18 cellular contexts compared by ENCODE assay signal in the genomic region with DNA sequence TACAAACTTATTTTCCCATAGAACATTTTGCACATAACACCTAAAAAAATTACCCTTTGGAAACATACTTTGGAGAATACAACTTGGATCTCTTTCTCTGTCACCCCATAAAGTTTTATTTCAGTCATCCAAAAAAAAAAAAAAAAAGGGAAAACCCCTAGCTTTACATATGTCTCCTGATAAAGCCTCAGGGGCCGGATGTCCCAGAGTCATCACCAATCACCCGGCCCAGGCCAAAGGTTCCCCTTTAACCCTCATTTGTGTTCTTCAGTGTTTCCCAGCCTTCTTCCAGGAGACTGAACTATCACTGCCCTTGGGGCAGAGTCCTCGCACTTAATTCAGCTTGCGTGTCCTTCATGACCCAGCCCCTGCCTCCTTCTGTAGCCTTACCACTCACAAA. TPM values are rescaled to one million over a fixed set of nuclear protein-coding genes. Genes with fewer than 3 reads are reported as not detected.
DNase-seq lines count a peak whose midpoint lies in the region; ATAC-seq and TF ChIP-seq lines count a peak whose summit lies in the region.
"Had no signal": no experiment of that assay in that cellular context is flagged by ENCODE, and none has a peak within 500 bp of the region (broad histone marks: within the 10 kb centered on the region; RNA-seq: fewer than 3 reads in every experiment).

No MANE protein-coding gene starts in this region.

- DNase-seq in left cardiac atrium: peak; percentile 7
- no peak for DNase-seq in heart left ventricle
- no peak for DNase-seq in T-cell
- DNase-seq in chondrocyte (ENCODE audit: low spot score): no peak
- DNase-seq in stimulated activated naive B cell treated with anti-CD40 and anti-IgM and Interleukin-4, amounts not matched to agents 10 μg/mL and 1 μg/mL and 100 μg/mL, for 72 hours: no peak
- DNase-seq in head of caudate nucleus: no peak
- DNase-seq in superior temporal gyrus (ENCODE audit: extremely low spot score): no peak
- DNase-seq: amniotic stem cell, gastrocnemius medialis, GM23248, NCI-H1930, NCI-H526, PC-9, retina had no signal

- H3K4me3 Mint-ChIP-seq in T-cell: no peak overlapping the region
- H3K4me3 Mint-ChIP-seq in chondrocyte (ENCODE audit: unreplicated experiment): no peak overlapping the region
- H3K4me3 Mint-ChIP-seq in stimulated activated naive B cell treated with anti-CD40 and anti-IgM and Interleukin-4, amounts not matched to agents 10 μg/mL and 1 μg/mL and 100 μg/mL, for 72 hours: peak overlapping the region; percentile 22 to 34

- H3K4me1 Mint-ChIP-seq in T-cell (peaks cover 68 to 87% (median 80%) of the 10 kb centered on the region in 3 donors), chondrocyte (ENCODE audit: low read depth) (peaks cover 12% of the 10 kb centered on the region)
- H3K4me1 Mint-ChIP-seq in stimulated activated naive B cell treated with anti-CD40 and anti-IgM and Interleukin-4, amounts not matched to agents 10 μg/mL and 1 μg/mL and 100 μg/mL, for 72 hours: peaks cover 73 to 100% of the 10 kb centered on the region in 2 donors

- peaks cover 0 to 47% (median 9%) of the 10 kb centered on the region in 12 donors for H3K4me1 ChIP-seq in heart left ventricle

- peaks cover 2 to 98% (median 92%) of the 10 kb centered on the region in 9 donors for H3K36me3 ChIP-seq in heart left ventricle

- H3K9me3 Mint-ChIP-seq in T-cell (no peaks in the 10 kb centered on the region), chondrocyte (ENCODE audit: low read depth) (no peaks in the 10 kb centered on the region)
- H3K9me3 Mint-ChIP-seq in stimulated activated naive B cell treated with anti-CD40 and anti-IgM and Interleukin-4, amounts not matched to agents 10 μg/mL and 1 μg/mL and 100 μg/mL, for 72 hours: no peaks in the 10 kb centered on the region

- no peaks in the 10 kb centered on the region for H3K9me3 ChIP-seq in heart left ventricle
- H3K9me3 ChIP-seq: gastrocnemius medialis, thoracic aorta had no signal

- H3K27me3 ChIP-seq in heart left ventricle: no peaks in the 10 kb centered on the region
- H3K27me3 ChIP-seq: gastrocnemius medialis had no signal

- intact Hi-C loops in left cardiac atrium (cut with DNase I): loop anchor here (5.0 kb wide), 3 partner anchors 33 to 113 kb away; no protein-coding TSS in a partner anchor
- intact Hi-C loops in heart left ventricle (cut with DNase I): loop anchor here in 4 of 10 donors (5.0 kb wide), 2 partner anchors 108 to 113 kb away; no protein-coding TSS in a partner anchor
- intact Hi-C loops in head of caudate nucleus (cut with DNase I): loop anchor here (5.0 kb wide), 1 partner anchor 33 kb away; no protein-coding TSS in a partner anchor

- CTCF ChIA-PET in T-cell (lab: Charles Lee): interaction anchor here (0.6 to 8.1 kb wide), 11 partner anchors 11 to 81 kb away, joined by 3 to 137 read pairs (median 4); no protein-coding TSS in a partner anchor

- H3K36me3 Mint-ChIP-seq in T-cell (peaks cover 72% of the 10 kb centered on the region), chondrocyte (ENCODE audit: low read depth) (peaks cover 52% of the 10 kb centered on the region)
- peaks cover 76 to 89% of the 10 kb centered on the region in 2 donors for H3K36me3 Mint-ChIP-seq in stimulated activated naive B cell treated with anti-CD40 and anti-IgM and Interleukin-4, amounts not matched to agents 10 μg/mL and 1 μg/mL and 100 μg/mL, for 72 hours

- POLR2A ChIA-PET in T-cell (lab: Charles Lee): interaction anchor here in 1 of 2 donors (0.7 to 1.4 kb wide), 2 partner anchors 34 to 85 kb away, joined by 3 to 5 read pairs; no protein-coding TSS in a partner anchor

- TF ChIP-seq POLR2A in heart left ventricle (IDR thresholded peaks at IDR 0.05): no peak

- H3K27me3 Mint-ChIP-seq in T-cell: no peaks in the 10 kb centered on the region
- no peaks in the 10 kb centered on the region for H3K27me3 Mint-ChIP-seq in chondrocyte (ENCODE audit: low read depth)
- no peaks in the 10 kb centered on the region for H3K27me3 Mint-ChIP-seq in stimulated activated naive B cell treated with anti-CD40 and anti-IgM and Interleukin-4, amounts not matched to agents 10 μg/mL and 1 μg/mL and 100 μg/mL, for 72 hours

- H3K27ac Mint-ChIP-seq in T-cell (peak overlapping the region; percentile 97), chondrocyte (ENCODE audit: unreplicated experiment) (peak overlapping the region; percentile 17)
- peak overlapping the region; percentile 96 for H3K27ac Mint-ChIP-seq in stimulated activated naive B cell treated with anti-CD40 and anti-IgM and Interleukin-4, amounts not matched to agents 10 μg/mL and 1 μg/mL and 100 μg/mL, for 72 hours

- no peak overlapping the region for H3K4me3 ChIP-seq in heart left ventricle
- H3K4me3 ChIP-seq: gastrocnemius medialis, GM23248, lung, PC-9, SK-N-MC, thoracic aorta had no signal

- ATAC-seq in left cardiac atrium (no peak), heart left ventricle (no peak), T-cell (replicated peaks in 1 of 4) (no peak), GM21619 (IDR thresholded peaks at IDR 0.05; ENCODE audit: unreplicated experiment) (no peak)
- ATAC-seq in stimulated activated naive B cell treated with anti-CD40 and anti-IgM and Interleukin-4, amounts not matched to agents 10 μg/mL and 1 μg/mL and 100 μg/mL, for 72 hours (replicated peaks): no peak
- ATAC-seq: gastrocnemius medialis had no signal

- H3K27ac ChIP-seq in heart left ventricle: peak overlapping the region in 2 of 12 donors; percentile 11 to 45
- H3K27ac ChIP-seq: GM23248, PC-9, SK-N-MC, thoracic aorta had no signal

- TF ChIP-seq CTCF in heart left ventricle (IDR thresholded peaks at IDR 0.05): no peak
- TF ChIP-seq CTCF in chondrocyte (IDR thresholded peaks at IDR 0.05): no peak

- 62 to 75% (median 66%) methylated on average over 4 of the region's 4 CpGs for WGBS in heart left ventricle, 4 donors

RNA-seq across cellular contexts. Expression of a gene that starts 28.8 kb away (rescaled TPM):
- total RNA-seq in left cardiac atrium: 100 to 1,000 TPM; 218 to 220 TPM
- 100 to 1,000 TPM; 179 to 287 (median 220) TPM for total RNA-seq in heart left ventricle
- 100 to 1,000 TPM; 171 to 202 TPM for polyA plus RNA-seq in heart left ventricle
- 100 to 1,000 TPM; 266 to 395 (median 345) TPM for total RNA-seq in T-cell
- 333 to 456 TPM (median 450 TPM) in 3 replicates for total RNA-seq in chondrocyte

RNA-seq across cellular contexts. Expression of a gene that starts 48.0 kb away (rescaled TPM):
- 100 to 1,000 TPM in 1 of 2 donors, 10 to 100 TPM in 1; 80.4 to 101 TPM for total RNA-seq in left cardiac atrium
- total RNA-seq in heart left ventricle: 100 to 1,000 TPM in 8 of 9 donors, 10 to 100 TPM in 1; 86.0 to 180 (median 122) TPM
- polyA plus RNA-seq in heart left ventricle: 10 to 100 TPM; 97.1 to 97.6 TPM
- total RNA-seq in T-cell: 100 to 1,000 TPM; 118 to 211 (median 170) TPM
- 47.2 to 75.6 TPM (median 74.0 TPM) in 3 replicates for total RNA-seq in chondrocyte

Comparison
In these comparisons a context has a peak if more than half of its experiments do, and no peak if none do; other contexts are left out.
1. H3K27ac Mint-ChIP-seq: peak in every context shown above with its lines; median percentile 97 in T-cell; 96 in stimulated activated naive B cell treated with anti-CD40 and anti-IgM and Interleukin-4, amounts not matched to agents 10 μg/mL and 1 μg/mL and 100 μg/mL, for 72 hours; 17 in chondrocyte.
2. H3K4me3 Mint-ChIP-seq: peak in stimulated activated naive B cell treated with anti-CD40 and anti-IgM and Interleukin-4, amounts not matched to agents 10 μg/mL and 1 μg/mL and 100 μg/mL, for 72 hours (2 of 2); none in T-cell (0 of 3) and chondrocyte (single experiment).